25 cellular contexts compared by ENCODE assay signal in genomic region chr3:176219970-176220369, GRCh38.
"Had no signal": no experiment of that assay in that cellular context is flagged by ENCODE, and none has a peak within 500 bp of the region (broad histone marks: within the 10 kb centered on the region; RNA-seq: fewer than 3 reads in every experiment).

No MANE protein-coding gene starts in this region.

- H3K4me3 ChIP-seq: breast epithelium, colonic mucosa, dorsolateral prefrontal cortex, esophagus squamous epithelium, gastrocnemius medialis, left ventricle myocardium inferior, pancreas, psoas muscle, right atrium auricular region, thoracic aorta, vagina had no signal

- H3K4me1 Mint-ChIP-seq: immature natural killer cell; mesothelial cell of epicardium; naive thymus-derived CD8-positive, alpha-beta T cell had no signal

- ATAC-seq: activated naive CD4-positive, alpha-beta T cell treated with anti-CD3 and anti-CD28 coated beads, Interleukin-2, amount 50 U/mL, for 72 hours; effector memory CD8-positive, alpha-beta T cell; gastrocnemius medialis; naive thymus-derived CD8-positive, alpha-beta T cell; pancreas; psoas muscle had no signal

- DNase-seq: activated gamma-delta T cell treated with Interleukin-2 at 50 U/mL for 16 hours; activated T-cell treated with anti-CD3 and anti-CD28 coated beads, Interleukin-2, amount 50 U/mL, for 1 hour; aorta; colonic mucosa; dorsolateral prefrontal cortex; effector memory CD8-positive, alpha-beta T cell; esophagus squamous epithelium; gastrocnemius medialis; hippocampal formation; immature natural killer cell; kidney glomerular epithelial cell; left ventricle myocardium inferior; naive thymus-derived CD8-positive, alpha-beta T cell; pancreas; psoas muscle; stimulated activated CD4-positive, alpha-beta T cell treated with anti-CD3 and anti-CD28 coated beads, Interleukin-4, amount 100 ng/mL, for 24 hours; stimulated activated naive CD4-positive, alpha-beta T cell treated with Interleukin-2 at 50 U/mL for 16 hours; T-helper 9 cell had no signal

- H3K9me3 ChIP-seq: breast epithelium, colonic mucosa, esophagus squamous epithelium, gastrocnemius medialis, pancreas, psoas muscle, right atrium auricular region, thoracic aorta, vagina had no signal

- H3K27me3 ChIP-seq: breast epithelium, colonic mucosa, dorsolateral prefrontal cortex, esophagus squamous epithelium, gastrocnemius medialis, pancreas, right atrium auricular region, vagina had no signal

- H3K9me3 Mint-ChIP-seq: type B pancreatic cell had no signal

- H3K36me3 ChIP-seq: breast epithelium, colonic mucosa, esophagus squamous epithelium, gastrocnemius medialis, left ventricle myocardium inferior, pancreas, right atrium auricular region, thoracic aorta, vagina had no signal

- H3K27ac Mint-ChIP-seq: activated naive CD4-positive, alpha-beta T cell treated with anti-CD3 and anti-CD28 coated beads, Interleukin-2, amount 50 U/mL, for 72 hours; effector memory CD8-positive, alpha-beta T cell; immature natural killer cell; mesothelial cell of epicardium; naive thymus-derived CD8-positive, alpha-beta T cell; type B pancreatic cell had no signal

- H3K36me3 Mint-ChIP-seq: mesothelial cell of epicardium, type B pancreatic cell had no signal

- H3K27me3 Mint-ChIP-seq: effector memory CD8-positive, alpha-beta T cell; naive thymus-derived CD8-positive, alpha-beta T cell; type B pancreatic cell had no signal

- H3K4me1 ChIP-seq: breast epithelium, colonic mucosa, esophagus squamous epithelium, gastrocnemius medialis, left ventricle myocardium inferior, pancreas, psoas muscle, right atrium auricular region, vagina had no signal

- H3K4me3 Mint-ChIP-seq: effector memory CD8-positive, alpha-beta T cell; immature natural killer cell; mesothelial cell of epicardium; naive thymus-derived CD8-positive, alpha-beta T cell; type B pancreatic cell had no signal

- H3K27ac ChIP-seq: breast epithelium, colonic mucosa, dorsolateral prefrontal cortex, esophagus squamous epithelium, gastrocnemius medialis, left ventricle myocardium inferior, pancreas, psoas muscle, right atrium auricular region, thoracic aorta, vagina had no signal
